Comparison of ENCODE assay signal across 1 cellular context in the genomic region with DNA sequence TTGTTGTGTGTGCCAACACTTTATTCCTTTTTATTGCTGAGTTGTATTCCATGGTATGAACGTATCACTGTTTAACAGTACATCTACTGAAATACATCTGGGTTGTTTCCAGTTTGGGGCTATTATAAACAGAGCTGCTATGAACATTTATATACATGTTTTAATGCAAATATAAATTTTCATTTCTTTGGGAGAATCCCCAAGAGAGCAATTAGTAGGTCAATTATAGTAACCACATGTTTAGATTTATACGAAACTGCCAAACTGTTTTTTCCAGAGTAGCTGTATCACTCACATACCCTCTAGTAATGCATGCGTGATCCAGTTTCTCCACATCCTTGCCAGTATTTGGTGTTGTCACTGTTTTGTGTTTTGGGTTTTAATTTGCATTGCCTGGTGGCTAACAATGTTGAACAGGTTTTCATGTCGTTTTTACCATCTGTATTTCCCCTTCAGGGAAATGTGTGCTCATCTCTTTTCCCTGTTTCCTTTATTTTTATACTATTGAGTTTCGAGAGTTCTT.
TF ChIP-seq lines count a peak whose summit lies in the region.

No MANE protein-coding gene starts in this region.

TF ChIP-seq in K562, 482 proteins besides CTCF, POLR2A, EP300 and RAD21 (continued from another document):
- no peak for TF ChIP-seq BRF2 (IDR thresholded peaks at IDR 0.05; ENCODE audit: borderline replicate concordance, insufficient read depth, insufficient read length)
- TF ChIP-seq, protein P1, sequence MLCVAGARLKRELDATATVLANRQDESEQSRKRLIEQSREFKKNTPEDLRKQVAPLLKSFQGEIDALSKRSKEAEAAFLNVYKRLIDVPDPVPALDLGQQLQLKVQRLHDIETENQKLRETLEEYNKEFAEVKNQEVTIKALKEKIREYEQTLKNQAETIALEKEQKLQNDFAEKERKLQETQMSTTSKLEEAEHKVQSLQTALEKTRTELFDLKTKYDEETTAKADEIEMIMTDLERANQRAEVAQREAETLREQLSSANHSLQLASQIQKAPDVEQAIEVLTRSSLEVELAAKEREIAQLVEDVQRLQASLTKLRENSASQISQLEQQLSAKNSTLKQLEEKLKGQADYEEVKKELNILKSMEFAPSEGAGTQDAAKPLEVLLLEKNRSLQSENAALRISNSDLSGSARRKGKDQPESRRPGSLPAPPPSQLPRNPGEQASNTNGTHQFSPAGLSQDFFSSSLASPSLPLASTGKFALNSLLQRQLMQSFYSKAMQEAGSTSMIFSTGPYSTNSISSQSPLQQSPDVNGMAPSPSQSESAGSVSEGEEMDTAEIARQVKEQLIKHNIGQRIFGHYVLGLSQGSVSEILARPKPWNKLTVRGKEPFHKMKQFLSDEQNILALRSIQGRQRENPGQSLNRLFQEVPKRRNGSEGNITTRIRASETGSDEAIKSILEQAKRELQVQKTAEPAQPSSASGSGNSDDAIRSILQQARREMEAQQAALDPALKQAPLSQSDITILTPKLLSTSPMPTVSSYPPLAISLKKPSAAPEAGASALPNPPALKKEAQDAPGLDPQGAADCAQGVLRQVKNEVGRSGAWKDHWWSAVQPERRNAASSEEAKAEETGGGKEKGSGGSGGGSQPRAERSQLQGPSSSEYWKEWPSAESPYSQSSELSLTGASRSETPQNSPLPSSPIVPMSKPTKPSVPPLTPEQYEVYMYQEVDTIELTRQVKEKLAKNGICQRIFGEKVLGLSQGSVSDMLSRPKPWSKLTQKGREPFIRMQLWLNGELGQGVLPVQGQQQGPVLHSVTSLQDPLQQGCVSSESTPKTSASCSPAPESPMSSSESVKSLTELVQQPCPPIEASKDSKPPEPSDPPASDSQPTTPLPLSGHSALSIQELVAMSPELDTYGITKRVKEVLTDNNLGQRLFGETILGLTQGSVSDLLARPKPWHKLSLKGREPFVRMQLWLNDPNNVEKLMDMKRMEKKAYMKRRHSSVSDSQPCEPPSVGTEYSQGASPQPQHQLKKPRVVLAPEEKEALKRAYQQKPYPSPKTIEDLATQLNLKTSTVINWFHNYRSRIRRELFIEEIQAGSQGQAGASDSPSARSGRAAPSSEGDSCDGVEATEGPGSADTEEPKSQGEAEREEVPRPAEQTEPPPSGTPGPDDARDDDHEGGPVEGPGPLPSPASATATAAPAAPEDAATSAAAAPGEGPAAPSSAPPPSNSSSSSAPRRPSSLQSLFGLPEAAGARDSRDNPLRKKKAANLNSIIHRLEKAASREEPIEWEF (CRISPR knock-in tag; IDR thresholded peaks at IDR 0.05) = no peak
- TF ChIP-seq SMAD4 (CRISPR knock-in tag; conservative IDR thresholded peaks at IDR 0.05) = no peak
- TF ChIP-seq RBM25 (IDR thresholded peaks at IDR 0.05; ENCODE audit: low read depth, low read length, severe bottlenecking) = peak; percentile 93
- TF ChIP-seq ZNF347 (CRISPR knock-in tag; IDR thresholded peaks at IDR 0.05; ENCODE audit: low read depth) = no peak
- no peak for TF ChIP-seq CSDE1 (IDR thresholded peaks at IDR 0.05)
